17 cellular contexts compared by ENCODE assay signal in genomic region chr17:66126231-66126630, GRCh38.
"Had no signal": no experiment of that assay in that cellular context is flagged by ENCODE, and none has a peak within 500 bp of the region (broad histone marks: within the 10 kb centered on the region; RNA-seq: fewer than 3 reads in every experiment).

No MANE protein-coding gene starts in this region.

- H3K36me3 ChIP-seq: colonic mucosa, transverse colon had no signal

- H3K9me3 ChIP-seq: colonic mucosa, left ventricle myocardium inferior, right atrium auricular region, transverse colon had no signal

- ATAC-seq: naive thymus-derived CD8-positive, alpha-beta T cell had no signal

- H3K27ac ChIP-seq: colonic mucosa, left ventricle myocardium inferior, right atrium auricular region, transverse colon had no signal

- H3K27me3 ChIP-seq: colonic mucosa, right atrium auricular region, transverse colon had no signal

- FAIRE-seq: endothelial cell of umbilical vein had no signal

- H3K4me1 ChIP-seq: colonic mucosa, left ventricle myocardium inferior, right atrium auricular region, transverse colon had no signal

- H3K4me3 ChIP-seq: colonic mucosa, left ventricle myocardium inferior, right atrium auricular region, transverse colon had no signal

- DNase-seq: activated CD4-positive, alpha-beta T cell treated with anti-CD3 and anti-CD28 coated beads, Interleukin-2, amount 50 U/mL, for 1 hour; activated CD8-positive, alpha-beta memory T cell treated with anti-CD3 and anti-CD28 coated beads for 24 hours; activated naive CD4-positive, alpha-beta T cell; activated naive CD8-positive, alpha-beta T cell treated with anti-CD3 and anti-CD28 coated beads, Interleukin-2, amount 10 ng/mL, durations not matched to agents 7 days and 5 days; colonic mucosa; glutamatergic neuron; hypothalamus; left ventricle myocardium inferior; naive thymus-derived CD8-positive, alpha-beta T cell; posterior cingulate gyrus; small intestine; stimulated activated CD4-positive, alpha-beta T cell treated with anti-CD3 and anti-CD28 coated beads, Interleukin-4, amount 100 ng/mL, for 24 hours; stimulated activated naive CD4-positive, alpha-beta T cell; substantia nigra; transverse colon had no signal
